In genomic region chr3:113002676-113003075, GRCh38 we compare ENCODE assay signal across 12 cellular contexts. TPM values are rescaled to one million over a fixed set of nuclear protein-coding genes. Genes with fewer than 3 reads are reported as not detected.
DNase-seq lines count a peak whose midpoint lies in the region; ATAC-seq, FAIRE-seq and TF ChIP-seq lines count a peak whose summit lies in the region.
"Had no signal": no experiment of that assay in that cellular context is flagged by ENCODE, and none has a peak within 500 bp of the region (broad histone marks: within the 10 kb centered on the region; RNA-seq: fewer than 3 reads in every experiment).

No MANE protein-coding gene starts in this region.

- H3K4me1 Mint-ChIP-seq in HFFc6 (ENCODE audit: low read depth) (peaks cover 5% of the 10 kb centered on the region), Calu3 (ENCODE audit: low read depth, unreplicated experiment) (no peaks in the 10 kb centered on the region)

- H3K36me3 Mint-ChIP-seq in HFFc6 (ENCODE audit: low read depth) (peaks cover 30% of the 10 kb centered on the region), Calu3 (ENCODE audit: insufficient read depth, unreplicated experiment) (peaks cover 12% of the 10 kb centered on the region)

- H3K4me1 ChIP-seq in K562 (replicated peaks in 1 of 2; ENCODE audit: control insufficient read depth in 2 of 2, insufficient read depth in 2 of 2, low read length in 2 of 2) (peaks cover 0 to 6% of the 10 kb centered on the region in 2 experiments; a peak in 2 of 5 replicates), body of pancreas (no peaks in the 10 kb centered on the region)

- H3K4me2 ChIP-seq in K562 (ENCODE audit: insufficient read depth, low read length): no peak overlapping the region

- no peaks in the 10 kb centered on the region for H4K20me1 ChIP-seq in K562 (replicated peaks; ENCODE audit: control insufficient read depth, insufficient read depth, low read length)

- H3K4me3 Mint-ChIP-seq in HFFc6 (no peak overlapping the region), Calu3 (ENCODE audit: low read depth, unreplicated experiment) (no peak overlapping the region)

- TF ChIP-seq EP300 in K562 (IDR thresholded peaks at IDR 0.05; ENCODE audit: low read length): no peak

- peak; percentile 60 for ATAC-seq in K562
- no peak for ATAC-seq in body of pancreas

- no peaks in the 10 kb centered on the region for H3K9me3 ChIP-seq in K562 (replicated peaks; ENCODE audit: control insufficient read depth, insufficient read depth, low read depth, low read length)
- H3K9me3 ChIP-seq in body of pancreas: no peaks in the 10 kb centered on the region

- H3K9me1 ChIP-seq in K562 (ENCODE audit: control insufficient read depth, insufficient read depth, low read length): no peaks in the 10 kb centered on the region

- H3K36me3 ChIP-seq in K562 (ENCODE audit: control insufficient read depth, insufficient read depth, low read length) (peaks cover 91% of the 10 kb centered on the region), body of pancreas (replicated peaks in 1 of 2; ENCODE audit: insufficient read depth in 1 of 2, low read depth in 2 of 2) (peaks cover 0 to 34% of the 10 kb centered on the region in 2 donors)

- in situ Hi-C loops in K562 (cut with MboI): no loop called here

- H3K27ac ChIP-seq in K562 (ENCODE audit: extremely low read depth, low read depth, low read length): no peak overlapping the region
- no peak overlapping the region for H3K27ac ChIP-seq in body of pancreas
- H3K27ac ChIP-seq: coronary artery had no signal

- H3K9ac ChIP-seq in K562 (ENCODE audit: insufficient read depth in 1 of 2, low read depth in 2 of 2, low read length in 2 of 2): no peak overlapping the region

- H3K27me3 ChIP-seq in K562 (ENCODE audit: control insufficient read depth in 2 of 2, insufficient read depth in 2 of 2, low read length in 2 of 2) (no peaks in the 10 kb centered on the region), body of pancreas (no peaks in the 10 kb centered on the region)

- TF ChIP-seq RAD21 in K562 (CRISPR knock-in tag; conservative IDR thresholded peaks at IDR 0.05 in 1 of 2, IDR thresholded peaks at IDR 0.05 in 1 of 2): no peak

- H3K4me3 ChIP-seq in K562 (no peak overlapping the region), body of pancreas (no peak overlapping the region)
- H3K4me3 ChIP-seq: coronary artery had no signal

- FAIRE-seq in K562 (lab: Jason Lieb, UNC): no peak
- FAIRE-seq: D721Med had no signal

- POLR2A ChIA-PET in K562 (lab: Yijun Ruan, JAX): interaction anchor here (2.2 kb wide), 1 partner anchor 10 kb away, joined by 9 read pairs; no protein-coding TSS in a partner anchor

- intact Hi-C loops in K562 (cut with micrococcal nuclease): no loop called here
- intact Hi-C loops in Calu3 (cut with micrococcal nuclease; ENCODE audit: unreplicated experiment): no loop called here
- intact Hi-C loops in body of pancreas (cut with DNase I): no loop called here

- H3K79me2 ChIP-seq in K562 (ENCODE audit: control insufficient read depth, insufficient read depth, low read length): no peaks in the 10 kb centered on the region

- CTCF ChIA-PET in K562 (lab: Yijun Ruan, JAX; ENCODE audit: low intra/inter-chr PET ratio) (no interaction called here), Calu3 (lab: Charles Lee) (no interaction called here)

- no TSS peak for BruUV-seq in K562 (replicated peaks; lab: Mats Ljungman, UMichigan)
- BruUV-seq in Calu3 (replicated peaks; lab: Mats Ljungman, UMichigan): no TSS peak

- H3K9me3 Mint-ChIP-seq in HFFc6 (no peaks in the 10 kb centered on the region), Calu3 (ENCODE audit: low read depth, unreplicated experiment) (no peaks in the 10 kb centered on the region)

- DNase-seq in HFFc6 (no peak), K562 (ENCODE audit: extremely low read depth in 1 of 4, low spot score in 3 of 4) (no peak), NCI-H1417 (lab: John Stamatoyannopoulos, UW) (no peak), Calu3 (no peak), cerebellar cortex (ENCODE audit: low spot score) (no peak), body of pancreas (no peak)
- peak; percentile 32 for DNase-seq in activated CD4-positive, alpha-beta T cell treated with anti-CD3 and anti-CD28 coated beads for 1 hour
- peak; percentile 22 for DNase-seq in stimulated activated CD4-positive, alpha-beta T cell treated with anti-CD3 and anti-CD28 coated beads, Interleukin-4, amount 100 ng/mL, for 24 hours
- DNase-seq: SHP77 had no signal

- H3K27ac Mint-ChIP-seq in HFFc6 (0 out of 2 replicates have a peak overlapping the region, but pooled peaks have one; percentile 17), Calu3 (ENCODE audit: unreplicated experiment) (no peak overlapping the region)

- H3K27me3 Mint-ChIP-seq in HFFc6 (ENCODE audit: insufficient read depth) (peaks cover 2% of the 10 kb centered on the region; the same call in 1 of the 2 replicates), Calu3 (ENCODE audit: unreplicated experiment) (no peaks in the 10 kb centered on the region)

- no peak for TF ChIP-seq POLR2A in K562 (conservative IDR thresholded peaks at IDR 0.05)
- TF ChIP-seq POLR2A in body of pancreas (IDR thresholded peaks at IDR 0.05): no peak

- no peak overlapping the region for H2AFZ ChIP-seq in K562 (ENCODE audit: low read depth, low read length)

- TF ChIP-seq CTCF in HFFc6 (IDR thresholded peaks at IDR 0.05): no peak
- TF ChIP-seq CTCF in K562 (IDR thresholded peaks at IDR 0.05 in 2 of 3, conservative IDR thresholded peaks at IDR 0.05 in 1 of 3; ENCODE audit: insufficient read depth in 2 of 3, low read depth in 1 of 3, low read length in 3 of 3): no peak
- TF ChIP-seq CTCF in Calu3 (IDR thresholded peaks at IDR 0.05; ENCODE audit: unreplicated experiment): no peak
- TF ChIP-seq CTCF in body of pancreas (IDR thresholded peaks at IDR 0.05): no peak

TF ChIP-seq in K562, 482 proteins besides CTCF, POLR2A, EP300 and RAD21:
- TF ChIP-seq NCOA6 (IDR thresholded peaks at IDR 0.05) (no peak), CBFA2T3 (IDR thresholded peaks at IDR 0.05) (0 out of 2 replicates have a peak, but pooled peaks have one; percentile 3), ARID1B (IDR thresholded peaks at IDR 0.05) (0 out of 2 replicates have a peak, but pooled peaks have one; percentile 22)
TF ChIP-seq in K562: peak in this region for 2.

RNA-seq across cellular contexts. Expression of gene GTPBP8, which starts 11.9 kb away (rescaled TPM):
- total RNA-seq in HFFc6 (2021; fragmentation: NEBNext Ultra II Directional; extraction: Animal tissue kit (Norgen Biotek cat#: 25700)): 10 to 100 TPM; 12.3 to 16.8 (median 14.8) TPM
- total RNA-seq in K562 (2011; cell fraction: chromatin; rRNA removed; ENCODE audit: low replicate concordance): 4.7 and 10.7 TPM in 2 replicates
- total RNA-seq in K562 (2011; cell fraction: nucleolus; rRNA removed): 8.3 and 10.1 TPM in 2 replicates
- 8.4 and 12.3 TPM in 2 replicates for total RNA-seq in K562 (2011; cell fraction: nucleoplasm; rRNA removed)
- total RNA-seq in K562 (2014; rRNA removed) (26.5 and 30.7 TPM in 2 replicates), K562 (2014; rRNA removed; fragmentation: Illumina TruSeq; extraction: Trizol) (17.7 and 18.4 TPM in 2 replicates), K562 (2015; rRNA removed; fragmentation: Illumina TruSeq; extraction: Trizol) (18.8 and 20.8 TPM in 2 replicates), K562 (2021) (20.7 and 21.1 TPM in 2 replicates), Calu3 (2022) (8.1 and 8.3 TPM in 2 replicates), body of pancreas (10 to 100 TPM; 10.6 to 13.2 TPM)
- polyA plus RNA-seq in K562 (2011; rRNA removed) (13.7 and 14.0 TPM in 2 replicates), K562 (2014; fragmentation: Illumina TruSeq; extraction: Trizol) (17.0 and 18.8 TPM in 2 replicates), K562 (2014; fragmentation: Nextera tagmentation; extraction: Ambion mirVana) (10 to 100 TPM; 27.4 to 33.3 TPM), K562 (2014; rRNA removed) (24.4 and 27.5 TPM in 2 replicates)
- 21.3 and 33.5 TPM in 2 replicates for polyA plus RNA-seq in K562 (2011; cell fraction: cytosol; rRNA removed)
- polyA plus RNA-seq in K562 (2011; cell fraction: nucleus; rRNA removed): 9.0 and 10.8 TPM in 2 replicates
- 21.4 and 24.9 TPM in 2 replicates for polyA plus RNA-seq in K562 (2012)
- polyA minus RNA-seq in K562 (2011; rRNA and poly(A)+ RNA removed): 8.1 and 9.3 TPM in 2 replicates
- 9.2 and 13.6 TPM in 2 replicates for polyA minus RNA-seq in K562 (2011; cell fraction: cytosol; rRNA and poly(A)+ RNA removed)
- 10.7 and 11.7 TPM in 2 replicates for polyA minus RNA-seq in K562 (2011; cell fraction: nucleus; rRNA and poly(A)+ RNA removed)

RNA-seq across cellular contexts. Expression of gene CD200R1, which starts 27.8 kb away (rescaled TPM):
- total RNA-seq in HFFc6 (2021; fragmentation: NEBNext Ultra II Directional; extraction: Animal tissue kit (Norgen Biotek cat#: 25700)): not detected
- total RNA-seq in K562 (2011; cell fraction: chromatin; rRNA removed; ENCODE audit: low replicate concordance): not detected in 2 replicates
- not detected in 2 replicates for total RNA-seq in K562 (2011; cell fraction: nucleolus; rRNA removed)
- not detected in 2 replicates for total RNA-seq in K562 (2011; cell fraction: nucleoplasm; rRNA removed)
- total RNA-seq in K562 (2014; rRNA removed) (not detected in 2 replicates), K562 (2014; rRNA removed; fragmentation: Illumina TruSeq; extraction: Trizol) (not detected in 2 replicates), K562 (2015; rRNA removed; fragmentation: Illumina TruSeq; extraction: Trizol) (0.07 and 0.08 TPM in 2 replicates), K562 (2021) (not detected in 2 replicates), Calu3 (2022) (not detected in 2 replicates), body of pancreas (1 to 10 TPM in 1 of 2 donors, not detected in 1; 1.8 TPM)
- polyA plus RNA-seq in K562 (2011; rRNA removed) (0.04 and 0.07 TPM in 2 replicates), K562 (2014; fragmentation: Illumina TruSeq; extraction: Trizol) (not detected in 2 replicates), K562 (2014; fragmentation: Nextera tagmentation; extraction: Ambion mirVana) (under 1 TPM; 0.11 to 0.23 TPM), K562 (2014; rRNA removed) (not detected in 2 replicates)
- not detected in 2 replicates for polyA plus RNA-seq in K562 (2011; cell fraction: cytosol; rRNA removed)
- polyA plus RNA-seq in K562 (2011; cell fraction: nucleus; rRNA removed): not detected in 2 replicates
- polyA plus RNA-seq in K562 (2012): 0.09 and 0.11 TPM in 2 replicates
- 0.15 TPM in 1 of 2 replicates, not detected in the other for polyA minus RNA-seq in K562 (2011; rRNA and poly(A)+ RNA removed)
- not detected in 2 replicates for polyA minus RNA-seq in K562 (2011; cell fraction: cytosol; rRNA and poly(A)+ RNA removed)
- not detected in 2 replicates for polyA minus RNA-seq in K562 (2011; cell fraction: nucleus; rRNA and poly(A)+ RNA removed)
- total RNA-seq: renal cortical epithelial cell had no signal

Comparison
In these comparisons a context has a peak if more than half of its experiments do, and no peak if none do; other contexts are left out.
1. DNase-seq: peak in activated CD4-positive, alpha-beta T cell treated with anti-CD3 and anti-CD28 coated beads for 1 hour (single experiment) and stimulated activated CD4-positive, alpha-beta T cell treated with anti-CD3 and anti-CD28 coated beads, Interleukin-4, amount 100 ng/mL, for 24 hours (single experiment); none in HFFc6 (single experiment), K562 (0 of 4), NCI-H1417 (0 of 3), Calu3 (single experiment), cerebellar cortex (single experiment) and body of pancreas (0 of 4).